In genomic region chr20:12084482-12084881, GRCh38 we compare ENCODE assay signal across 24 cellular contexts.
DNase-seq lines count a peak whose midpoint lies in the region; ATAC-seq, FAIRE-seq and TF ChIP-seq lines count a peak whose summit lies in the region.
"Had no signal": no experiment of that assay in that cellular context is flagged by ENCODE, and none has a peak within 500 bp of the region (broad histone marks: within the 10 kb centered on the region; RNA-seq: fewer than 3 reads in every experiment).

No MANE protein-coding gene starts in this region.

- H3K27me3 ChIP-seq in neural progenitor cell = no peaks in the 10 kb centered on the region
- H3K27me3 ChIP-seq in CD4-positive, alpha-beta T cell (ENCODE audit: control insufficient read depth, insufficient read depth, low read length) = no peaks in the 10 kb centered on the region
- H3K27me3 ChIP-seq: BLaER1 had no signal

- POLR2A ChIA-PET in CD4-positive, alpha-beta T cell (lab: Charles Lee) = no interaction called here

- H3K9me3 ChIP-seq in mucosa of descending colon (no peaks in the 10 kb centered on the region), neural progenitor cell (ENCODE audit: low read depth) (no peaks in the 10 kb centered on the region)
- no peaks in the 10 kb centered on the region for H3K9me3 ChIP-seq in CD4-positive, alpha-beta T cell (ENCODE audit: control insufficient read depth, low read length)
- H3K9me3 ChIP-seq: BLaER1, HAP-1 had no signal

- H3K36me3 Mint-ChIP-seq in Calu3 (ENCODE audit: insufficient read depth, unreplicated experiment) = peaks cover 4% of the 10 kb centered on the region
- peaks cover 2% of the 10 kb centered on the region for H3K36me3 Mint-ChIP-seq in neural progenitor cell
- H3K36me3 Mint-ChIP-seq in CD4-positive, alpha-beta T cell (ENCODE audit: low read depth) = no peaks in the 10 kb centered on the region
- H3K36me3 Mint-ChIP-seq: CD4-positive, CD25-positive, alpha-beta regulatory T cell; CD8-positive, alpha-beta memory T cell had no signal

- no peak overlapping the region for H2AFZ ChIP-seq in neural progenitor cell (replicated peaks)

- DNase-seq in Calu3 = no peak
- DNase-seq in mucosa of descending colon = peak in 1 of 3 donors; percentile 26
- DNase-seq in neural progenitor cell (ENCODE audit: low spot score) = no peak
- no peak for DNase-seq in GM19240 (ENCODE audit: insufficient read length, low spot score)
- DNase-seq in NCI-H82 treated with DMSO at 0.1 percent for 48 hours (lab: John Stamatoyannopoulos, UW; ENCODE audit: unreplicated experiment) = no peak
- no peak for DNase-seq in CD4-positive, alpha-beta T cell
- no peak for DNase-seq in DMS153 treated with DMSO at 0.1 percent for 48 hours (lab: John Stamatoyannopoulos, UW; ENCODE audit: unreplicated experiment)
- DNase-seq: CD4-positive, CD25-positive, alpha-beta regulatory T cell; CD8-positive, alpha-beta memory T cell; DMS153; DMS79; EL; GDM1; GOT3 had no signal

- ATAC-seq in mucosa of descending colon = peak; percentile 95
- ATAC-seq in CD4-positive, alpha-beta T cell (ENCODE audit: poor library complexity) = no peak
- ATAC-seq: GM12878 had no signal

- no TSS peak for BruUV-seq in Calu3 (replicated peaks; lab: Mats Ljungman, UMichigan)

- FAIRE-seq in colon (lab: Jason Lieb, UNC) = peak; percentile 5
- FAIRE-seq: A204.1, GM12878, GM19239, H54 had no signal

- H3K4me1 Mint-ChIP-seq in Calu3 (ENCODE audit: low read depth, unreplicated experiment) (no peaks in the 10 kb centered on the region), neural progenitor cell (peaks cover 35% of the 10 kb centered on the region)
- no peaks in the 10 kb centered on the region for H3K4me1 Mint-ChIP-seq in CD4-positive, alpha-beta T cell (ENCODE audit: low read depth)
- H3K4me1 Mint-ChIP-seq: B cell; CD4-positive, CD25-positive, alpha-beta regulatory T cell; CD8-positive, alpha-beta memory T cell had no signal

- no peak overlapping the region for H3K4me3 Mint-ChIP-seq in Calu3 (ENCODE audit: low read depth, unreplicated experiment)
- H3K4me3 Mint-ChIP-seq in neural progenitor cell = no peak overlapping the region
- no peak overlapping the region for H3K4me3 Mint-ChIP-seq in CD4-positive, alpha-beta T cell
- H3K4me3 Mint-ChIP-seq: B cell; CD4-positive, CD25-positive, alpha-beta regulatory T cell; CD8-positive, alpha-beta memory T cell had no signal

- H3K4me2 ChIP-seq in neural progenitor cell = peak overlapping the region; percentile 17
- H3K4me2 ChIP-seq: BLaER1 had no signal

- TF ChIP-seq CTCF in Calu3 (IDR thresholded peaks at IDR 0.05; ENCODE audit: unreplicated experiment) = no peak
- TF ChIP-seq CTCF in mucosa of descending colon (IDR thresholded peaks at IDR 0.05) = no peak
- no peak for TF ChIP-seq CTCF in neural progenitor cell (IDR thresholded peaks at IDR 0.05)
- TF ChIP-seq CTCF in CD4-positive, alpha-beta T cell (IDR thresholded peaks at IDR 0.05) = no peak

- H3F3A ChIP-seq in neural progenitor cell (ENCODE audit: low read depth) = peaks cover 16% of the 10 kb centered on the region

- peaks cover 10% of the 10 kb centered on the region for H3K4me1 ChIP-seq in mucosa of descending colon (ENCODE audit: low read depth)
- peaks cover 34% of the 10 kb centered on the region for H3K4me1 ChIP-seq in neural progenitor cell
- H3K4me1 ChIP-seq: BLaER1, HAP-1 had no signal

- H3K4me3 ChIP-seq in mucosa of descending colon = no peak overlapping the region
- no peak overlapping the region for H3K4me3 ChIP-seq in neural progenitor cell
- H3K4me3 ChIP-seq: BLaER1, GM12878, HAP-1 had no signal

- H4K20me1 ChIP-seq in neural progenitor cell (ENCODE audit: low read depth) = no peaks in the 10 kb centered on the region
- H4K20me1 ChIP-seq: BLaER1 had no signal

- peak overlapping the region; percentile 58 for H3K27ac Mint-ChIP-seq in Calu3 (ENCODE audit: unreplicated experiment)
- H3K27ac Mint-ChIP-seq in neural progenitor cell = no peak overlapping the region
- H3K27ac Mint-ChIP-seq in CD4-positive, alpha-beta T cell = no peak overlapping the region
- H3K27ac Mint-ChIP-seq: B cell; CD4-positive, CD25-positive, alpha-beta regulatory T cell; CD8-positive, alpha-beta memory T cell had no signal

- H3K27me3 Mint-ChIP-seq in Calu3 (ENCODE audit: unreplicated experiment) (peaks cover 7% of the 10 kb centered on the region), neural progenitor cell (ENCODE audit: insufficient read depth, low read depth) (no peaks in the 10 kb centered on the region)
- H3K27me3 Mint-ChIP-seq in CD4-positive, alpha-beta T cell = no peaks in the 10 kb centered on the region
- H3K27me3 Mint-ChIP-seq: B cell; CD4-positive, CD25-positive, alpha-beta regulatory T cell had no signal

- H3K36me3 ChIP-seq in mucosa of descending colon (ENCODE audit: low read depth) (no peaks in the 10 kb centered on the region), neural progenitor cell (no peaks in the 10 kb centered on the region)
- H3K36me3 ChIP-seq: BLaER1, HAP-1 had no signal

- CTCF ChIA-PET in Calu3 (lab: Charles Lee) = interaction anchor here (0.6 kb wide), 1 partner anchor 139 kb away, joined by 6 read pairs; no protein-coding TSS in a partner anchor
- CTCF ChIA-PET in CD4-positive, alpha-beta T cell (lab: Charles Lee) = no interaction called here

- no peaks in the 10 kb centered on the region for H3K79me2 ChIP-seq in neural progenitor cell (ENCODE audit: low read depth)

- H3K9me3 Mint-ChIP-seq in Calu3 (ENCODE audit: low read depth, unreplicated experiment) (no peaks in the 10 kb centered on the region), neural progenitor cell (no peaks in the 10 kb centered on the region)
- H3K9me3 Mint-ChIP-seq in CD4-positive, alpha-beta T cell = peaks cover 11% of the 10 kb centered on the region

- no peak overlapping the region for H3K9ac ChIP-seq in neural progenitor cell
- H3K9ac ChIP-seq: BLaER1 had no signal

- intact Hi-C loops in Calu3 (cut with micrococcal nuclease; ENCODE audit: unreplicated experiment) (no loop called here), mucosa of descending colon (cut with DNase I, micrococcal nuclease) (no loop called here)
- intact Hi-C loops in CD4-positive, alpha-beta T cell (cut with DNase I, micrococcal nuclease) = no loop called here

- no peak overlapping the region for H3K27ac ChIP-seq in neural progenitor cell
- H3K27ac ChIP-seq in CD4-positive, alpha-beta T cell (ENCODE audit: low read depth, low read length) = no peak overlapping the region
- H3K27ac ChIP-seq: 22Rv1, BLaER1, C4-2B had no signal
